ENCODE assay signal across 6 cellular contexts in the genomic region with DNA sequence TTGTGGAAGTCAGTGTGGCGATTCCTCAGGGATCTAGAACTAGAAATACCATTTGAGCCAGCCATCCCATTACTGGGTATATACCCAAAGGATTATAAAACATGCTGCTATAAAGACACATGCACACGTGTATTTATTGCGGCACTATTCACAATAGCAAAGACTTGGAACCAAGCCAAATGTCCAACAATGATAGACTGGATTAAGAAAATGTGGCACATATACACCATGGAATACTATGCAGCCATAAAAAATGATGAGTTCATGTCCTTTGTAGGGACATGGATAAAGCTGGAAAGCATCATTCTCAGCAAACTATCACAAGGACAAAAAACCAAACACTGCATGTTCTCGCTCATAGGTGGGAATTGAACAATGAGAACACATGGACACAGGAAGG. TPM values are rescaled to one million over a fixed set of nuclear protein-coding genes. Genes with fewer than 3 reads are reported as not detected.
"Had no signal": no experiment of that assay in that cellular context is flagged by ENCODE, and none has a peak within 500 bp of the region (broad histone marks: within the 10 kb centered on the region; RNA-seq: fewer than 3 reads in every experiment).

No MANE protein-coding gene starts in this region.

RNA-seq across cellular contexts. Expression of gene LHCGR, which starts 16.3 kb away (rescaled TPM):
- total RNA-seq: suprapubic skin, thoracic aorta, transverse colon, upper lobe of right lung, ureter, vagina had no signal
